Comparison of ENCODE assay signal across 19 cellular contexts in genomic region chr17:75475851-75476250, GRCh38. TPM values are rescaled to one million over a fixed set of nuclear protein-coding genes. Genes with fewer than 3 reads are reported as not detected.
DNase-seq lines count a peak whose midpoint lies in the region; ATAC-seq, FAIRE-seq and TF ChIP-seq lines count a peak whose summit lies in the region.
"Had no signal": no experiment of that assay in that cellular context is flagged by ENCODE, and none has a peak within 500 bp of the region (broad histone marks: within the 10 kb centered on the region; RNA-seq: fewer than 3 reads in every experiment).

No MANE protein-coding gene starts in this region.

- H3K27ac ChIP-seq in caudate nucleus (ENCODE audit: low read depth, low read length) (peak overlapping the region; percentile 92), thyroid gland (peak overlapping the region; percentile 10 to 62 (median 43))
- no peak overlapping the region for H3K27ac ChIP-seq in effector memory CD4-positive, alpha-beta T cell (ENCODE audit: insufficient read depth, low read length, poor library complexity, severe bottlenecking)
- H3K27ac ChIP-seq: foreskin keratinocyte, pancreas had no signal

- no peaks in the 10 kb centered on the region for H3K27me3 Mint-ChIP-seq in neural crest cell (ENCODE audit: low read depth)
- H3K27me3 Mint-ChIP-seq: stimulated activated memory B cell treated with anti-CD40 and anti-IgM and Interleukin-4, amounts not matched to agents 10 μg/mL and 1 μg/mL and 100 μg/mL, for 72 hours had no signal

- DNase-seq in caudate nucleus (lab: John Stamatoyannopoulos, UW) (no peak), left cardiac atrium (peak; percentile 48), neural crest cell (ENCODE audit: low read depth, low spot score) (no peak), thyroid gland (no peak), MV-4-11 (lab: John Stamatoyannopoulos, UW) (no peak), GM19239 (ENCODE audit: insufficient read length, low spot score) (no peak), amygdala (lab: John Stamatoyannopoulos, UW) (no peak)
- no peak for DNase-seq in effector memory CD4-positive, alpha-beta T cell
- DNase-seq: activated effector memory CD4-positive, alpha-beta T cell treated with anti-CD3 and anti-CD28 coated beads, Interleukin-2, amount 50 U/mL, for 16 hours; foreskin keratinocyte; NCI-H1092 treated with DMSO at 0.1 percent for 48 hours; NCI-H510A; pancreas; RPMI8226; stimulated activated CD4-positive, alpha-beta T cell treated with anti-CD3 and anti-CD28 coated beads, Interleukin-2, amount 100 ng/mL, for 24 hours had no signal

- no peak for TF ChIP-seq POLR2A in thyroid gland (IDR thresholded peaks at IDR 0.05)

- intact Hi-C loops in left cardiac atrium (cut with DNase I): no loop called here
- intact Hi-C loops in thyroid gland (cut with DNase I): no loop called here

- peaks cover 64% of the 10 kb centered on the region for H3K4me1 Mint-ChIP-seq in neural crest cell

- H3K9me3 ChIP-seq in thyroid gland: no peaks in the 10 kb centered on the region
- H3K9me3 ChIP-seq in effector memory CD4-positive, alpha-beta T cell (ENCODE audit: control insufficient read depth, low read length): no peaks in the 10 kb centered on the region
- H3K9me3 ChIP-seq: pancreas had no signal

- no peak for TF ChIP-seq CTCF in neural crest cell (conservative IDR thresholded peaks at IDR 0.05)
- no peak for TF ChIP-seq CTCF in thyroid gland (IDR thresholded peaks at IDR 0.05)

- FAIRE-seq in GM19239 (lab: Jason Lieb, UNC): no peak
- FAIRE-seq: islet of Langerhans, pancreas had no signal

- H3K9me3 Mint-ChIP-seq in neural crest cell: no peaks in the 10 kb centered on the region
- H3K9me3 Mint-ChIP-seq: CD14-positive monocyte; stimulated activated memory B cell treated with anti-CD40 and anti-IgM and Interleukin-4, amounts not matched to agents 10 μg/mL and 1 μg/mL and 100 μg/mL, for 72 hours had no signal

- H3K36me3 Mint-ChIP-seq in neural crest cell (ENCODE audit: low read depth): peaks cover 4% of the 10 kb centered on the region

- 55 to 59% methylated on average over 2 to 3 of the region's 3 CpGs for WGBS in thyroid gland, 2 donors

- ATAC-seq in left cardiac atrium: peak; percentile 75 to 84
- ATAC-seq: HCT116; stimulated activated memory B cell treated with anti-CD40 and anti-IgM and Interleukin-4, amounts not matched to agents 10 μg/mL and 1 μg/mL and 100 μg/mL, for 72 hours had no signal

- H3K4me1 ChIP-seq in thyroid gland: peaks cover 0 to 21% of the 10 kb centered on the region in 2 donors
- H3K4me1 ChIP-seq in effector memory CD4-positive, alpha-beta T cell (ENCODE audit: control insufficient read depth, insufficient read depth, low read length, poor library complexity, severe bottlenecking): no peaks in the 10 kb centered on the region
- H3K4me1 ChIP-seq: foreskin keratinocyte, pancreas had no signal

- H3K36me3 ChIP-seq in thyroid gland: no peaks in the 10 kb centered on the region
- H3K36me3 ChIP-seq in effector memory CD4-positive, alpha-beta T cell (ENCODE audit: control insufficient read depth, insufficient read depth, low read length): peaks cover 23% of the 10 kb centered on the region
- H3K36me3 ChIP-seq: pancreas had no signal

- no peaks in the 10 kb centered on the region for H3K27me3 ChIP-seq in thyroid gland
- no peaks in the 10 kb centered on the region for H3K27me3 ChIP-seq in effector memory CD4-positive, alpha-beta T cell (replicated peaks; ENCODE audit: control insufficient read depth, insufficient read depth, low read length, poor library complexity, severe bottlenecking)
- H3K27me3 ChIP-seq: foreskin keratinocyte, pancreas had no signal

- peak overlapping the region; percentile 97 for H3K27ac Mint-ChIP-seq in neural crest cell (ENCODE audit: unreplicated experiment)
- H3K27ac Mint-ChIP-seq: stimulated activated memory B cell treated with anti-CD40 and anti-IgM and Interleukin-4, amounts not matched to agents 10 μg/mL and 1 μg/mL and 100 μg/mL, for 72 hours had no signal

- H3K4me3 ChIP-seq in thyroid gland (replicated peaks in 1 of 3): no peak overlapping the region
- H3K4me3 ChIP-seq in effector memory CD4-positive, alpha-beta T cell (ENCODE audit: insufficient read depth, low read depth, low read length, poor library complexity, severe bottlenecking): no peak overlapping the region
- H3K4me3 ChIP-seq: pancreas had no signal

- peak overlapping the region; percentile 25 for H3K4me3 Mint-ChIP-seq in neural crest cell
- H3K4me3 Mint-ChIP-seq: CD14-positive monocyte; stimulated activated memory B cell treated with anti-CD40 and anti-IgM and Interleukin-4, amounts not matched to agents 10 μg/mL and 1 μg/mL and 100 μg/mL, for 72 hours had no signal

RNA-seq across cellular contexts. Expression of gene TMEM94, which starts 19.4 kb away (rescaled TPM):
- total RNA-seq in left cardiac atrium (10 to 100 TPM; 46.0 to 47.2 TPM), neural crest cell (117 and 131 TPM in 2 replicates), thyroid gland (100 to 1,000 TPM in 1 of 4 donors, 10 to 100 TPM in 3; 52.1 to 116 (median 92.7) TPM)

RNA-seq across cellular contexts. Expression of gene CASKIN2, which starts 39.5 kb away (rescaled TPM):
- total RNA-seq in left cardiac atrium: 10 to 100 TPM; 37.7 to 60.2 TPM
- 42.3 and 44.5 TPM in 2 replicates for total RNA-seq in neural crest cell
- 10 to 100 TPM; 15.0 to 87.2 (median 21.7) TPM for total RNA-seq in thyroid gland

RNA-seq across cellular contexts. Expression of gene TSEN54, which starts 40.5 kb away (rescaled TPM):
- total RNA-seq in left cardiac atrium (1 to 10 TPM; 9.0 to 9.5 TPM), neural crest cell (48.1 and 49.0 TPM in 2 replicates), thyroid gland (10 to 100 TPM; 11.6 to 46.6 (median 25.8) TPM)

RNA-seq across cellular contexts. Expression of gene LLGL2, which starts 49.6 kb away (rescaled TPM):
- total RNA-seq in left cardiac atrium (1 to 10 TPM; 6.8 to 8.7 TPM), neural crest cell (3.4 and 4.3 TPM in 2 replicates), thyroid gland (10 to 100 TPM; 35.6 to 73.5 (median 53.8) TPM)
